8 cellular contexts compared by ENCODE assay signal in the genomic region with DNA sequence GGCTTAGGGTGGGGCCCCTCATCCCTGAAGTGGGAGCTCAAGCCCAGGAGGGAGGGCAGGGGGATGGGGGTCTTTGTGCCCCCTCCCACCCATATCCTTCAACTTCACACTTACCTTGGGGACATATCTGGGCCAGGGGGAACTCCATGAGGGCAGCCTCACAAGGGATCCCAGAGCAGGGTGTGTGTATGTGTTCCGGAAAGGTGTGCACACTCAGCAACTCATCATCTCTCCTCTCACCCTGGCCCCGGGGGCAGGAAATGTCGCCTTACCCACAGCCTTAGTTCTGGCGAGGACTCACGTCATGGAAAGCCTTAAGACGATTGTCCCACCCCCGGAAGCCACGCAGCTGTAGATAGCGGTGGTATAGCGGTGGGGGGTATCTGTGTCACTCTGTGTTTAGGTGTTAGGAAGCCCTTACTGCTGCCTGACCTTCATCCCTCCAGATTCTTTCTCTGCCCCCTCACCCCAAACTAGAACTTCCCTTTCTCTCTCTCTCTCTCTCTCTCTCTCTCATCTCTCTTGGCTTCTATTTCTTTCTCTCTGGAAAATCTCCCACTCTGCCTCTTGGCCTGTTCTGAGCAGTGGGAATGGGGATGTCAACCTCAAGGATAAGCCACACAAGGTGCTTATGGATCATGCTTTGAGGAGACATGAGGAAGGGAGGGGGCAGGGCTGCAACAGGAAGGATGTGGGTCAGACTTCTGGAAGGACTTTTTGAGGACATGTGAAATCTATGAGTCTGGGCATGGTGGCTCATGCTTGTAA. TPM values are rescaled to one million over a fixed set of nuclear protein-coding genes. Genes with fewer than 3 reads are reported as not detected.
DNase-seq lines count a peak whose midpoint lies in the region; ATAC-seq and TF ChIP-seq lines count a peak whose summit lies in the region.

Gene SH2D2A (minus strand): TSS at position 288 of the 768 bp plus-strand sequence. CDS start 140 bp downstream, at position 148.

- H3K4me1 Mint-ChIP-seq in activated naive CD8-positive, alpha-beta T cell treated with anti-CD3 and anti-CD28 coated beads, Interleukin-2, amount 50 U/mL, for 24 hours: peaks cover 72% of the 10 kb centered on the region
- H3K4me1 Mint-ChIP-seq in endodermal cell: peaks cover 11% of the 10 kb centered on the region

- H3K36me3 ChIP-seq in endodermal cell (ENCODE audit: control insufficient read depth, insufficient read depth, low read length): no peaks in the 10 kb centered on the region

- H3K9ac ChIP-seq in endodermal cell (ENCODE audit: extremely low read depth, low read length, poor library complexity, severe bottlenecking): no peak within 1 kb of the TSS

- no peaks in the 10 kb centered on the region for H3K27me3 Mint-ChIP-seq in activated naive CD8-positive, alpha-beta T cell treated with anti-CD3 and anti-CD28 coated beads, Interleukin-2, amount 50 U/mL, for 24 hours
- H3K27me3 Mint-ChIP-seq in endodermal cell (ENCODE audit: insufficient read depth): peaks cover 73% of the 10 kb centered on the region

- H3K9me3 Mint-ChIP-seq in activated naive CD8-positive, alpha-beta T cell treated with anti-CD3 and anti-CD28 coated beads, Interleukin-2, amount 50 U/mL, for 24 hours: peaks cover 15% of the 10 kb centered on the region
- no peaks in the 10 kb centered on the region for H3K9me3 Mint-ChIP-seq in endodermal cell

- peaks cover 58% of the 10 kb centered on the region for H3K36me3 Mint-ChIP-seq in activated naive CD8-positive, alpha-beta T cell treated with anti-CD3 and anti-CD28 coated beads, Interleukin-2, amount 50 U/mL, for 24 hours (ENCODE audit: low read depth)
- no peaks in the 10 kb centered on the region for H3K36me3 Mint-ChIP-seq in endodermal cell (ENCODE audit: low read depth)

- H3K27ac ChIP-seq in endodermal cell (ENCODE audit: low read depth, low read length): no peak within 1 kb of the TSS

- DNase-seq in T-helper 2 cell (peak; percentile 77 to 99 (median 94)), mucosa of gallbladder (ENCODE audit: low spot score) (peak; percentile 82), endodermal cell (no peak), globus pallidus (ENCODE audit: low spot score) (no peak)
- DNase-seq in activated naive CD8-positive, alpha-beta T cell treated with anti-CD3 and anti-CD28 coated beads, Interleukin-2, amount 50 U/mL, for 24 hours: peak; percentile 94
- peak; percentile 94 for DNase-seq in stimulated activated naive CD4-positive, alpha-beta T cell treated with Interleukin-2 at 50 U/mL for 16 hours (lab: John Stamatoyannopoulos, UW)

- peaks cover 30% of the 10 kb centered on the region for H3K27me3 ChIP-seq in endodermal cell (ENCODE audit: control insufficient read depth, insufficient read depth, low read length, poor library complexity, severe bottlenecking)

- ATAC-seq in GM18502 (IDR thresholded peaks at IDR 0.05; ENCODE audit: poor library complexity, unreplicated experiment): peak; percentile 81
- ATAC-seq in HG03108 (IDR thresholded peaks at IDR 0.05; ENCODE audit: unreplicated experiment): peak; percentile 76
- ATAC-seq in activated naive CD8-positive, alpha-beta T cell treated with anti-CD3 and anti-CD28 coated beads, Interleukin-2, amount 50 U/mL, for 24 hours: peak; percentile 92

- TF ChIP-seq CTCF in endodermal cell (conservative IDR thresholded peaks at IDR 0.05): no peak

- H3K4me3 ChIP-seq in endodermal cell (ENCODE audit: low read length): no peak within 1 kb of the TSS

- H3K4me3 Mint-ChIP-seq in activated naive CD8-positive, alpha-beta T cell treated with anti-CD3 and anti-CD28 coated beads, Interleukin-2, amount 50 U/mL, for 24 hours: peak within 1 kb of the TSS; percentile 91
- no peak within 1 kb of the TSS for H3K4me3 Mint-ChIP-seq in endodermal cell

- 78% methylated on average over 10 of the region's 10 CpGs; no CpG with 5 or more reads in 1 of the 2 experiments for WGBS in endodermal cell (ENCODE audit: insufficient coverage in 1 of 2, insufficient read length in 1 of 2), 2 experiments

- H3K9me3 ChIP-seq in endodermal cell (ENCODE audit: control insufficient read depth, low read length): no peaks in the 10 kb centered on the region

- peak within 1 kb of the TSS; percentile 96 for H3K27ac Mint-ChIP-seq in activated naive CD8-positive, alpha-beta T cell treated with anti-CD3 and anti-CD28 coated beads, Interleukin-2, amount 50 U/mL, for 24 hours
- no peak within 1 kb of the TSS for H3K27ac Mint-ChIP-seq in endodermal cell

- H3K4me1 ChIP-seq in endodermal cell (ENCODE audit: control insufficient read depth, insufficient read depth, low read length): no peaks in the 10 kb centered on the region

RNA-seq across cellular contexts. Expression of gene SH2D2A, which starts in this region (rescaled TPM):
- total RNA-seq in mucosa of gallbladder: 5.4 TPM
- total RNA-seq in endodermal cell: 1 to 10 TPM; 2.4 to 7.7 TPM
- 3.0 TPM for polyA plus RNA-seq in endodermal cell (2013, experiment 1 of 2)
- 1.9 TPM for polyA plus RNA-seq in endodermal cell (2013, experiment 2 of 2)

Comparison
In these comparisons a context has a peak if more than half of its experiments do, and no peak if none do; other contexts are left out.
1. DNase-seq: peak in T-helper 2 cell (5 of 5), activated naive CD8-positive, alpha-beta T cell treated with anti-CD3 and anti-CD28 coated beads, Interleukin-2, amount 50 U/mL, for 24 hours (single experiment), mucosa of gallbladder (single experiment) and stimulated activated naive CD4-positive, alpha-beta T cell treated with Interleukin-2 at 50 U/mL for 16 hours (single experiment); none in endodermal cell (single experiment) and globus pallidus (single experiment).
2. Peak in every context shown above with its lines, with median percentiles within 50 percentile points of each other: ATAC-seq.